In the genomic region with DNA sequence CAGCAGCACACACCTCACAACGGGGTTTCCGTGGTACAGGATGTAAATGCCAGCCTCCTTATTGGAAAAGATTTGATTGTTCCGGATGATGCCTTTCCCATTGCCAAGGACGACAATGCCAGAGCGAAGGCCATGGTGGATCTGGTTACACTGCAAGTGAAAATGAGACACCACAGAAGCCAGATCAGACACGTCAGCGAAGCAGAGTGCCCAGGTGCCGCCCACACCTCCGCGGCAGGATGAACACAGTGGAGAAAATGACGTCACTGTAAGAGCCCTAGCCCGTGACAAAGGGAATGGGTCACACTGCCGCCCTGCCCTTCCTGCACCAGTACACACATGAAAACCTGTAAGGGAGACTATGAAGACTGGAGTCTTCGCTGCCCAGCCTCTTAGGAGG, we compare ENCODE assay signal across 8 cellular contexts. TPM values are rescaled to one million over a fixed set of nuclear protein-coding genes. Genes with fewer than 3 reads are reported as not detected.
DNase-seq lines count a peak whose midpoint lies in the region; ATAC-seq and TF ChIP-seq lines count a peak whose summit lies in the region.

No MANE protein-coding gene starts in this region.

- H3K27ac ChIP-seq in CD8-positive, alpha-beta T cell (ENCODE audit: low read depth, low read length) = no peak overlapping the region

- peaks cover 8% of the 10 kb centered on the region for H3K4me1 Mint-ChIP-seq in CD8-positive, alpha-beta T cell (ENCODE audit: low read depth)

- H3K9me3 Mint-ChIP-seq in CD8-positive, alpha-beta T cell = no peaks in the 10 kb centered on the region

- peak overlapping the region; percentile 68 for H3K4me3 Mint-ChIP-seq in CD8-positive, alpha-beta T cell

- H3K27me3 Mint-ChIP-seq in CD8-positive, alpha-beta T cell (ENCODE audit: low read depth) = no peaks in the 10 kb centered on the region

- DNase-seq in CD8-positive, alpha-beta T cell = peak; percentile 33 to 76 (median 55)
- peak; percentile 48 to 52 for DNase-seq in activated CD4-positive, alpha-beta T cell treated with anti-CD3 and anti-CD28 coated beads for 24 hours (ENCODE audit: low read depth in 2 of 2)
- DNase-seq in dermis microvascular lymphatic vessel endothelial cell (ENCODE audit: low read depth in 2 of 2) (peak; percentile 11 to 37), NCI-H82 treated with DMSO at 0.1 percent for 48 hours (lab: John Stamatoyannopoulos, UW; ENCODE audit: unreplicated experiment) (no peak)
- DNase-seq in stimulated activated CD4-positive, alpha-beta T cell treated with anti-CD3 and anti-CD28 coated beads, TNF-alpha, amount 100 ng/mL, for 48 hours (ENCODE audit: low read depth in 3 of 3) = peak; percentile 58 to 69 (median 63)

- peak; percentile 78 for ATAC-seq in CD8-positive, alpha-beta T cell
- ATAC-seq in HG02852 (IDR thresholded peaks at IDR 0.05; ENCODE audit: unreplicated experiment) (peak; percentile 72), GM18870 (IDR thresholded peaks at IDR 0.05; ENCODE audit: unreplicated experiment) (no peak), HG03460 (IDR thresholded peaks at IDR 0.05; ENCODE audit: unreplicated experiment) (no peak)

- POLR2A ChIA-PET in CD8-positive, alpha-beta T cell (lab: Charles Lee) = no interaction called here

- H3K9me3 ChIP-seq in CD8-positive, alpha-beta T cell (ENCODE audit: low read length) = no peaks in the 10 kb centered on the region

- peaks cover 8% of the 10 kb centered on the region for H3K36me3 Mint-ChIP-seq in CD8-positive, alpha-beta T cell

- H3K36me3 ChIP-seq in CD8-positive, alpha-beta T cell (ENCODE audit: insufficient read depth, low read length) = no peaks in the 10 kb centered on the region

- no peaks in the 10 kb centered on the region for H3K27me3 ChIP-seq in CD8-positive, alpha-beta T cell (ENCODE audit: insufficient read depth, low read length)

- CTCF ChIA-PET in CD8-positive, alpha-beta T cell (lab: Charles Lee) = no interaction called here

- H3K27ac Mint-ChIP-seq in CD8-positive, alpha-beta T cell = peak overlapping the region; percentile 92

- H3K4me3 ChIP-seq in CD8-positive, alpha-beta T cell (ENCODE audit: low read depth, low read length) = no peak overlapping the region

- intact Hi-C loops in CD8-positive, alpha-beta T cell (cut with DNase I, micrococcal nuclease) = no loop called here

- H3K4me1 ChIP-seq in CD8-positive, alpha-beta T cell (ENCODE audit: insufficient read depth, low read length) = no peaks in the 10 kb centered on the region

- TF ChIP-seq CTCF in CD8-positive, alpha-beta T cell (IDR thresholded peaks at IDR 0.05) = no peak

RNA-seq across cellular contexts. Expression of a gene that starts 43.4 kb away (rescaled TPM):
- total RNA-seq in CD8-positive, alpha-beta T cell = 10 to 100 TPM; 27.2 to 27.8 TPM
- 10.6 and 12.2 TPM in 2 replicates for total RNA-seq in dermis microvascular lymphatic vessel endothelial cell

RNA-seq across cellular contexts. Expression of a gene that starts 47.1 kb away (rescaled TPM):
- total RNA-seq in CD8-positive, alpha-beta T cell = under 1 TPM; 0.39 to 0.62 TPM
- total RNA-seq in dermis microvascular lymphatic vessel endothelial cell = 9.1 and 17.6 TPM in 2 replicates

Comparison
In these comparisons a context has a peak if more than half of its experiments do, and no peak if none do; other contexts are left out.
1. ATAC-seq: peak in CD8-positive, alpha-beta T cell (single experiment) and HG02852 (single experiment); none in GM18870 (single experiment) and HG03460 (single experiment).